2 cellular contexts compared by ENCODE assay signal in the genomic region with DNA sequence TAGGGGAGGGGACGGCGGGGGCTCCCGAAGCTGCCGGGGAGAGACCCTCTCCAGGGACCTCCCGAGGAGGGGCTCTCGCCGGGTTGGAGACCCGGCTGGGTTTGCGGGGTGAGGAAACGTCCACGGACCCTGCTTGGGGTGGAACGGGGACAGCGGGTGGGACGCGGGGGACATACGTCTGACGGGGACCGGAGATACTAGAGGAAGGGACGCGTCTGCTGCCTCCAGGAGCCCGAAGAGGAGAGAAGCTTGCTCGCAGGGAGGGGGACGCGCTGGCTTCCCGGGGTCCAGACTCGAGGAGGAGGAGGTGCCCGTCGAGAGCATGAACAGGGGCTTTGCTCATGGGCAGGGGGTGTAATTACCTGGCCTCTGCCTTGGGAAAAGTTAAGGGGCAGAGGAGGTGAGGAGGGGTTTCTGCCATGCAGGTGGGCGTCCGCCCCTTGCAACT.
A peak's percentile ranks its signal among the peaks of the same experiment; 100 is the strongest.
TF ChIP-seq lines count a peak whose summit lies in the region.

No MANE protein-coding gene starts in this region.

TF ChIP-seq in A549, 52 proteins besides CTCF, POLR2A, EP300 and RAD21:
- no peak for TF ChIP-seq NR3C1 (IDR thresholded peaks at IDR 0.05)
- no peak for TF ChIP-seq NPAS2 (CRISPR knock-in tag; IDR thresholded peaks at IDR 0.05; ENCODE audit: borderline replicate concordance)
- TF ChIP-seq, protein P1, sequence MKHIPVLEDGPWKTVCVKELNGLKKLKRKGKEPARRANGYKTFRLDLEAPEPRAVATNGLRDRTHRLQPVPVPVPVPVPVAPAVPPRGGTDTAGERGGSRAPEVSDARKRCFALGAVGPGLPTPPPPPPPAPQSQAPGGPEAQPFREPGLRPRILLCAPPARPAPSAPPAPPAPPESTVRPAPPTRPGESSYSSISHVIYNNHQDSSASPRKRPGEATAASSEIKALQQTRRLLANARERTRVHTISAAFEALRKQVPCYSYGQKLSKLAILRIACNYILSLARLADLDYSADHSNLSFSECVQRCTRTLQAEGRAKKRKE (CRISPR knock-in tag; IDR thresholded peaks at IDR 0.05; ENCODE audit: low read depth) = no peak
- TF ChIP-seq TFCP2L1 (CRISPR knock-in tag; IDR thresholded peaks at IDR 0.05) = no peak
- no peak for TF ChIP-seq ZC3H11A (IDR thresholded peaks at IDR 0.05)
- no peak for TF ChIP-seq FOSL2 (IDR thresholded peaks at IDR 0.05)
- no peak for TF ChIP-seq FOSL2 (CRISPR knock-in tag; IDR thresholded peaks at IDR 0.05)
- TF ChIP-seq MAFK (IDR thresholded peaks at IDR 0.05; ENCODE audit: partially characterized antibody) = no peak
- no peak for TF ChIP-seq CHD2 (IDR thresholded peaks at IDR 0.05; ENCODE audit: low read length, partially characterized antibody)
- TF ChIP-seq POLR2AphosphoS2 (conservative IDR thresholded peaks at IDR 0.05; ENCODE audit: low read length) = no peak

TF ChIP-seq in GM12878, 131 proteins besides CTCF, POLR2A, EP300 and RAD21:
- 0 out of 2 replicates have a peak, but pooled peaks have one; percentile 6 for TF ChIP-seq DPF2 (IDR thresholded peaks at IDR 0.05)
- TF ChIP-seq HCFC1 (IDR thresholded peaks at IDR 0.05; ENCODE audit: low read length) = no peak
- TF ChIP-seq, protein P2, sequence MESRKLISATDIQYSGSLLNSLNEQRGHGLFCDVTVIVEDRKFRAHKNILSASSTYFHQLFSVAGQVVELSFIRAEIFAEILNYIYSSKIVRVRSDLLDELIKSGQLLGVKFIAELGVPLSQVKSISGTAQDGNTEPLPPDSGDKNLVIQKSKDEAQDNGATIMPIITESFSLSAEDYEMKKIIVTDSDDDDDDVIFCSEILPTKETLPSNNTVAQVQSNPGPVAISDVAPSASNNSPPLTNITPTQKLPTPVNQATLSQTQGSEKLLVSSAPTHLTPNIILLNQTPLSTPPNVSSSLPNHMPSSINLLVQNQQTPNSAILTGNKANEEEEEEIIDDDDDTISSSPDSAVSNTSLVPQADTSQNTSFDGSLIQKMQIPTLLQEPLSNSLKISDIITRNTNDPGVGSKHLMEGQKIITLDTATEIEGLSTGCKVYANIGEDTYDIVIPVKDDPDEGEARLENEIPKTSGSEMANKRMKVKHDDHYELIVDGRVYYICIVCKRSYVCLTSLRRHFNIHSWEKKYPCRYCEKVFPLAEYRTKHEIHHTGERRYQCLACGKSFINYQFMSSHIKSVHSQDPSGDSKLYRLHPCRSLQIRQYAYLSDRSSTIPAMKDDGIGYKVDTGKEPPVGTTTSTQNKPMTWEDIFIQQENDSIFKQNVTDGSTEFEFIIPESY (IDR thresholded peaks at IDR 0.05) = no peak
- TF ChIP-seq IKZF1 (conservative IDR thresholded peaks at IDR 0.05) = peak; percentile 38; the same call in 1 of the 2 replicates
